ENCODE assay signal across 8 cellular contexts in the genomic region with DNA sequence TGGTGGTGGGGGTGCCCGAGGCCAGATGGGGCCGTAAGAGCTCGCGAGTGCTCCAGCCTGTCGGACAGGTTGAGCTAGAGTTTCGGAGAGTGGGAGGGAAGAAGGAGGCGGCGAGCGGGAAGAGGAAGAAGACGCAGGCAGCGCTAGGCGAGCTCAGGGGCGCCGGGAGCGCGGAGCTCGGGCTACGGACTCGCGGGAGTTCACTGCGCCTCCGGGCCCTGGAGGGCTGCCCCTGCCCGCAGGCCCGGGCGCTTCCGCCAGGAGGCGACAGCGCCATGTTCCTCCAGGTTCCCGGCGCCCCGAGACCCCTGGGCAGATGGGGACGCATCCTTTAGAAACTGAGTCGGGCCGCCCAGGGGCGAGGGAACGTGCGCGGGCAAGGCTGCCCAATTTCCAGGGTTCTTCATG. TPM values are rescaled to one million over a fixed set of nuclear protein-coding genes. Genes with fewer than 3 reads are reported as not detected.
DNase-seq lines count a peak whose midpoint lies in the region; ATAC-seq, FAIRE-seq and TF ChIP-seq lines count a peak whose summit lies in the region.

No MANE protein-coding gene starts in this region.

- no peak for FAIRE-seq in bronchial epithelial cell (lab: Jason Lieb, UNC)

- peaks cover 0 to 30% of the 10 kb centered on the region in 2 donors for H3K4me1 ChIP-seq in left lung
- peaks cover 0 to 17% of the 10 kb centered on the region in 2 donors for H3K4me1 ChIP-seq in uterus

- no peak overlapping the region for H3K27ac ChIP-seq in left lung
- H3K27ac ChIP-seq in uterus: peak overlapping the region in 1 of 2 donors; percentile 58

- peak in 1 of 2 donors; percentile 11 for TF ChIP-seq POLR2A in uterus (IDR thresholded peaks at IDR 0.05)

- DNase-seq in GM12865 (ENCODE audit: low read depth): no peak
- DNase-seq in NCI-H2171 (lab: John Stamatoyannopoulos, UW): peak; percentile 25
- peak; percentile 83 for DNase-seq in bronchial epithelial cell (ENCODE audit: low read depth)
- peak; percentile 79 to 87 for DNase-seq in left lung
- DNase-seq in uterus: peak in 1 of 2 donors; percentile 21

- peaks cover 9% of the 10 kb centered on the region for H3K27me3 ChIP-seq in bronchial epithelial cell (ENCODE audit: control insufficient read depth, insufficient read depth, low read length)
- H3K27me3 ChIP-seq in left lung: peaks cover 76 to 100% of the 10 kb centered on the region in 2 donors
- peaks cover 7 to 32% of the 10 kb centered on the region in 2 donors for H3K27me3 ChIP-seq in uterus

- ATAC-seq in left lung (peak; percentile 81), HG02763 (IDR thresholded peaks at IDR 0.05; ENCODE audit: unreplicated experiment) (no peak), GM18511 (IDR thresholded peaks at IDR 0.05; ENCODE audit: unreplicated experiment) (no peak), GM18520 (IDR thresholded peaks at IDR 0.05; ENCODE audit: unreplicated experiment) (no peak)

- H3K36me3 ChIP-seq in bronchial epithelial cell (ENCODE audit: control insufficient read depth, insufficient read depth, low read length) (no peaks in the 10 kb centered on the region), left lung (no peaks in the 10 kb centered on the region), uterus (no peaks in the 10 kb centered on the region)

- peak; percentile 5 for TF ChIP-seq CTCF in GM12865 (IDR thresholded peaks at IDR 0.05; ENCODE audit: insufficient read depth, low read depth, low read length, missing control alignments)
- TF ChIP-seq CTCF in bronchial epithelial cell (IDR thresholded peaks at IDR 0.05; ENCODE audit: insufficient read depth, low read length, severe bottlenecking): peak; percentile 85
- peak; percentile 36 to 37 for TF ChIP-seq CTCF in left lung (IDR thresholded peaks at IDR 0.05)
- TF ChIP-seq CTCF in uterus (IDR thresholded peaks at IDR 0.05): peak; percentile 16 to 52 (median 30)

- H3K4me3 ChIP-seq in GM12865 (ENCODE audit: low read depth, low read length) (no peak overlapping the region), bronchial epithelial cell (ENCODE audit: low read depth, low read length) (peak overlapping the region; percentile 95), left lung (peak overlapping the region; percentile 35 to 37), uterus (peak overlapping the region; percentile 29 to 42)

- intact Hi-C loops in left lung (cut with DNase I) (no loop called here), uterus (cut with DNase I; ENCODE audit: low total_unique reads) (no loop called here)

- no peaks in the 10 kb centered on the region for H3K9me3 ChIP-seq in left lung
- no peaks in the 10 kb centered on the region for H3K9me3 ChIP-seq in uterus

RNA-seq across cellular contexts. Expression of a gene that starts 1.0 kb away (rescaled TPM):
- 2.9 and 5.1 TPM in 2 replicates for total RNA-seq in bronchial epithelial cell
- total RNA-seq in left lung: 1 to 10 TPM; 3.7 to 4.1 TPM
- 1 to 10 TPM in 2 of 4 donors, not detected in 2; 1.1 to 6.0 TPM for total RNA-seq in uterus

Comparison
In these comparisons a context has a peak if more than half of its experiments do, and no peak if none do; other contexts are left out.
1. CTCF ChIP-seq: peak in every context shown above with its lines; median percentile 85 in bronchial epithelial cell; 36 in left lung; 30 in uterus; 5 in GM12865.